In the genomic region with DNA sequence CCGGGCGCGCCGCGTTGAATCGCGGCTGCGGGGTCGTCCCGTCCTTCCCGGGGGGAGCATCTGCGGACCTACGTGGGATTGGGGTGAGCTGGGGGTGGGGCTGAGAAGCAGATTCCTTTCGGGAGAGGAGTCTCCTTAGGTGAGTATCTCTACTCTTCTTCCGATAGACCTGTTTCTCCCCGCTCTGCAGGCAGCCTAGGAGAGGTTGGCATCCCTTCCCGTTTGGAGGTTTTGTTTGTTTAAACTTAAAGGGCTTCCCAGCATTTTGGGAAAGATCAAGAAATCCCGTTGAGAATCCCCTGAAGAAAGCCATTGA, we compare ENCODE assay signal across 8 cellular contexts. TPM values are rescaled to one million over a fixed set of nuclear protein-coding genes. Genes with fewer than 3 reads are reported as not detected.
DNase-seq lines count a peak whose midpoint lies in the region; ATAC-seq lines count a peak whose summit lies in the region.

No MANE protein-coding gene starts in this region.

- H3K4me3 ChIP-seq in iPS-18a (ENCODE audit: low read length) = peak overlapping the region; percentile 98

- H3K4me1 ChIP-seq in iPS-18a (ENCODE audit: control insufficient read depth, low read depth, low read length) = peaks cover 6% of the 10 kb centered on the region

- peak; percentile 53 for DNase-seq in DMS79 treated with DMSO at 0.1 percent for 48 hours (lab: John Stamatoyannopoulos, UW)
- DNase-seq in DMS79 (lab: John Stamatoyannopoulos, UW) = no peak
- no peak for DNase-seq in activated CD4-positive, alpha-beta memory T cell treated with anti-CD3 and anti-CD28 coated beads for 36 hours
- DNase-seq in stimulated activated naive CD8-positive, alpha-beta T cell treated with anti-CD3 and anti-CD28 coated beads, Interleukin-15, amount 100 ng/mL, for 72 hours = no peak
- no peak for DNase-seq in SK-N-DZ (ENCODE audit: low spot score)
- no peak for DNase-seq in cerebellar nuclear complex (lab: John Stamatoyannopoulos, UW)
- DNase-seq in germinal center (ENCODE audit: low spot score) = no peak

- peaks cover 34% of the 10 kb centered on the region for H3K4me1 Mint-ChIP-seq in activated CD4-positive, alpha-beta memory T cell treated with anti-CD3 and anti-CD28 coated beads for 36 hours (ENCODE audit: low read depth)
- peaks cover 21% of the 10 kb centered on the region for H3K4me1 Mint-ChIP-seq in stimulated activated naive CD8-positive, alpha-beta T cell treated with anti-CD3 and anti-CD28 coated beads, Interleukin-15, amount 100 ng/mL, for 72 hours

- no peak for ATAC-seq in stimulated activated naive CD8-positive, alpha-beta T cell treated with anti-CD3 and anti-CD28 coated beads, Interleukin-15, amount 100 ng/mL, for 72 hours

- peak overlapping the region; percentile 92 for H3K9ac ChIP-seq in iPS-18a (ENCODE audit: low read length)

- intact Hi-C loops in activated CD4-positive, alpha-beta memory T cell treated with anti-CD3 and anti-CD28 coated beads for 36 hours (cut with micrococcal nuclease) = loop anchor here (1.0 to 5.0 kb wide), 6 partner anchors 139 to 534 kb away; a partner anchor contains a TSS

- H3K36me3 ChIP-seq in iPS-18a (ENCODE audit: control insufficient read depth, low read depth, low read length) = peaks cover 27% of the 10 kb centered on the region

- H3K36me3 Mint-ChIP-seq in activated CD4-positive, alpha-beta memory T cell treated with anti-CD3 and anti-CD28 coated beads for 36 hours = peaks cover 13% of the 10 kb centered on the region

- peak overlapping the region; percentile 96 for H3K4me3 Mint-ChIP-seq in activated CD4-positive, alpha-beta memory T cell treated with anti-CD3 and anti-CD28 coated beads for 36 hours
- peak overlapping the region; percentile 88 to 96 for H3K4me3 Mint-ChIP-seq in stimulated activated naive CD8-positive, alpha-beta T cell treated with anti-CD3 and anti-CD28 coated beads, Interleukin-15, amount 100 ng/mL, for 72 hours

- H3K27me3 Mint-ChIP-seq in activated CD4-positive, alpha-beta memory T cell treated with anti-CD3 and anti-CD28 coated beads for 36 hours = no peaks in the 10 kb centered on the region
- H3K27me3 Mint-ChIP-seq in stimulated activated naive CD8-positive, alpha-beta T cell treated with anti-CD3 and anti-CD28 coated beads, Interleukin-15, amount 100 ng/mL, for 72 hours = no peaks in the 10 kb centered on the region

- no peaks in the 10 kb centered on the region for H3K27me3 ChIP-seq in iPS-18a (ENCODE audit: control insufficient read depth, insufficient read depth, low read length)

- no peaks in the 10 kb centered on the region for H3K9me3 Mint-ChIP-seq in activated CD4-positive, alpha-beta memory T cell treated with anti-CD3 and anti-CD28 coated beads for 36 hours
- no peaks in the 10 kb centered on the region for H3K9me3 Mint-ChIP-seq in stimulated activated naive CD8-positive, alpha-beta T cell treated with anti-CD3 and anti-CD28 coated beads, Interleukin-15, amount 100 ng/mL, for 72 hours

- H3K27ac Mint-ChIP-seq in activated CD4-positive, alpha-beta memory T cell treated with anti-CD3 and anti-CD28 coated beads for 36 hours = peak overlapping the region; percentile 90
- H3K27ac Mint-ChIP-seq in stimulated activated naive CD8-positive, alpha-beta T cell treated with anti-CD3 and anti-CD28 coated beads, Interleukin-15, amount 100 ng/mL, for 72 hours = peak overlapping the region; percentile 94 to 95

- POLR2A ChIA-PET in activated CD4-positive, alpha-beta memory T cell treated with anti-CD3 and anti-CD28 coated beads for 36 hours (lab: Charles Lee) = interaction anchor here (0.6 to 1.9 kb wide), 8 partner anchors 11 to 321 kb away, joined by 3 to 9 read pairs (median 4); a partner anchor contains a TSS

- H3K9me3 ChIP-seq in iPS-18a (ENCODE audit: control insufficient read depth, low read depth, low read length) = no peaks in the 10 kb centered on the region

- peak overlapping the region; percentile 94 for H3K27ac ChIP-seq in iPS-18a (ENCODE audit: low read length)

- CTCF ChIA-PET in activated CD4-positive, alpha-beta memory T cell treated with anti-CD3 and anti-CD28 coated beads for 36 hours (lab: Charles Lee) = interaction anchor here (0.6 to 14.0 kb wide), 3 partner anchors 12 to 592 kb away, joined by 3 to 336 read pairs (median 3); a partner anchor contains a TSS

RNA-seq across cellular contexts. Expression of a gene that starts 0.4 kb away (rescaled TPM):
- 10 to 100 TPM; 23.6 to 28.4 TPM for total RNA-seq in activated CD4-positive, alpha-beta memory T cell treated with anti-CD3 and anti-CD28 coated beads for 36 hours
- 12.8 and 20.9 TPM in 2 replicates for polyA plus RNA-seq in SK-N-DZ (2014; cell fraction: cytosol; rRNA removed)
- polyA plus RNA-seq in SK-N-DZ (2014; cell fraction: nucleus; rRNA removed) = 11.0 and 12.0 TPM in 2 replicates

RNA-seq across cellular contexts. Expression of a gene that starts 0.8 kb away (rescaled TPM):
- total RNA-seq in activated CD4-positive, alpha-beta memory T cell treated with anti-CD3 and anti-CD28 coated beads for 36 hours = 10 to 100 TPM; 25.9 to 26.8 TPM
- 17.3 and 20.4 TPM in 2 replicates for polyA plus RNA-seq in SK-N-DZ (2014; cell fraction: cytosol; rRNA removed)
- polyA plus RNA-seq in SK-N-DZ (2014; cell fraction: nucleus; rRNA removed) = 8.4 and 10.8 TPM in 2 replicates
